ENCODE assay signal across 22 cellular contexts in genomic region chr20:45183084-45183483, GRCh38. TPM values are rescaled to one million over a fixed set of nuclear protein-coding genes. Genes with fewer than 3 reads are reported as not detected.
DNase-seq lines count a peak whose midpoint lies in the region; ATAC-seq, FAIRE-seq and TF ChIP-seq lines count a peak whose summit lies in the region.
"Had no signal": no experiment of that assay in that cellular context is flagged by ENCODE, and none has a peak within 500 bp of the region (broad histone marks: within the 10 kb centered on the region; RNA-seq: fewer than 3 reads in every experiment).

No MANE protein-coding gene starts in this region.

- intact Hi-C loops in PC-9 (cut with micrococcal nuclease; ENCODE audit: unreplicated experiment): no loop called here
- intact Hi-C loops in activated CD4-positive, alpha-beta T cell treated with anti-CD3 and anti-CD28 coated beads, Interleukin-2, amount 10 ng/mL, durations not matched to agents 24 days and 14 days (cut with micrococcal nuclease): no loop called here

- H3K27me3 ChIP-seq in PC-9 (ENCODE audit: insufficient read depth, low read depth) (no peaks in the 10 kb centered on the region), bronchial epithelial cell (ENCODE audit: control insufficient read depth, insufficient read depth, low read length) (peaks cover 23% of the 10 kb centered on the region)
- H3K27me3 ChIP-seq: BE2C had no signal

- no peak for TF ChIP-seq CTCF in PC-9 (conservative IDR thresholded peaks at IDR 0.05)
- no peak for TF ChIP-seq CTCF in bronchial epithelial cell (IDR thresholded peaks at IDR 0.05; ENCODE audit: insufficient read depth, low read length, severe bottlenecking)

- FAIRE-seq in bronchial epithelial cell (lab: Jason Lieb, UNC) (no peak), HTR-8/SVneo (lab: Jason Lieb, UNC) (no peak)
- FAIRE-seq: D721Med, GM12878, H54 had no signal

- H3K27ac ChIP-seq in PC-9: peak overlapping the region; percentile 27

- no peaks in the 10 kb centered on the region for H3K9me3 ChIP-seq in PC-9 (ENCODE audit: insufficient read depth, low read depth)
- H3K9me3 ChIP-seq: BE2C had no signal

- peaks cover 3% of the 10 kb centered on the region for H3K4me1 Mint-ChIP-seq in activated CD4-positive, alpha-beta T cell treated with anti-CD3 and anti-CD28 coated beads, Interleukin-2, amount 10 ng/mL, durations not matched to agents 24 days and 14 days
- H3K4me1 Mint-ChIP-seq: CD8-positive, alpha-beta memory T cell; GM23338 had no signal

- H3K79me2 ChIP-seq in PC-9 (ENCODE audit: low read depth): no peaks in the 10 kb centered on the region

- H3K36me3 Mint-ChIP-seq in activated CD4-positive, alpha-beta T cell treated with anti-CD3 and anti-CD28 coated beads, Interleukin-2, amount 10 ng/mL, durations not matched to agents 24 days and 14 days (ENCODE audit: low read depth): no peaks in the 10 kb centered on the region
- H3K36me3 Mint-ChIP-seq: CD4-positive, CD25-positive, alpha-beta regulatory T cell; CD8-positive, alpha-beta memory T cell had no signal

- DNase-seq in DMS53 (lab: John Stamatoyannopoulos, UW) (peak; percentile 69), PC-9 (peak in 1 of 2 experiments; percentile 81), bronchial epithelial cell (ENCODE audit: low read depth) (peak; percentile 70), HTR-8/SVneo (ENCODE audit: insufficient read length, low spot score) (no peak), NCI-H1930 (lab: John Stamatoyannopoulos, UW) (no peak)
- DNase-seq in activated CD4-positive, alpha-beta T cell treated with anti-CD3 and anti-CD28 coated beads, Interleukin-2, amount 10 ng/mL, durations not matched to agents 24 days and 14 days: no peak
- DNase-seq: ACHN; BE2C; C1 segment of cervical spinal cord; CD4-positive, CD25-positive, alpha-beta regulatory T cell; CD8-positive, alpha-beta memory T cell; COR-L47; DMS79 treated with DMSO at 0.1 percent for 48 hours; HCEC 1CT had no signal

- H3K36me3 ChIP-seq in PC-9 (ENCODE audit: low read depth) (no peaks in the 10 kb centered on the region), bronchial epithelial cell (ENCODE audit: control insufficient read depth, insufficient read depth, low read length) (no peaks in the 10 kb centered on the region)
- H3K36me3 ChIP-seq: BE2C had no signal

- peaks cover 27% of the 10 kb centered on the region for H3K4me1 ChIP-seq in PC-9 (replicated peaks; ENCODE audit: insufficient read depth)
- H3K4me1 ChIP-seq: BE2C had no signal

- H3K4me2 ChIP-seq in PC-9: peak overlapping the region; percentile 20
- H3K4me2 ChIP-seq: GM23338 had no signal

- H2AFZ ChIP-seq in PC-9: no peak overlapping the region
- H2AFZ ChIP-seq: GM23338 had no signal

- no peaks in the 10 kb centered on the region for H3K9me2 ChIP-seq in PC-9 (ENCODE audit: insufficient read depth)

- no peak overlapping the region for H3K27ac Mint-ChIP-seq in activated CD4-positive, alpha-beta T cell treated with anti-CD3 and anti-CD28 coated beads, Interleukin-2, amount 10 ng/mL, durations not matched to agents 24 days and 14 days
- H3K27ac Mint-ChIP-seq: CD8-positive, alpha-beta memory T cell; GM23338 had no signal

- no peak for ATAC-seq in GM19452 (IDR thresholded peaks at IDR 0.05; ENCODE audit: unreplicated experiment)
- ATAC-seq: GM12878, GM23338 had no signal

- peaks cover 7% of the 10 kb centered on the region; the same call in 1 of the 2 replicates for H3F3A ChIP-seq in PC-9 (ENCODE audit: insufficient read depth, low read depth)

- no peak overlapping the region for H3K4me3 Mint-ChIP-seq in activated CD4-positive, alpha-beta T cell treated with anti-CD3 and anti-CD28 coated beads, Interleukin-2, amount 10 ng/mL, durations not matched to agents 24 days and 14 days
- H3K4me3 Mint-ChIP-seq: CD4-positive, CD25-positive, alpha-beta regulatory T cell; CD8-positive, alpha-beta memory T cell; GM23338 had no signal

- H3K4me3 ChIP-seq in PC-9 (no peak overlapping the region), bronchial epithelial cell (ENCODE audit: low read depth, low read length) (no peak overlapping the region)
- H3K4me3 ChIP-seq: GM12878, GM23338 had no signal

- CTCF ChIA-PET in PC-9 (lab: Charles Lee): no interaction called here

- POLR2A ChIA-PET in PC-9 (lab: Charles Lee; ENCODE audit: unreplicated experiment): no interaction called here

- H4K20me1 ChIP-seq in PC-9 (ENCODE audit: insufficient read depth): no peaks in the 10 kb centered on the region

- BruUV-seq in PC-9 (replicated peaks; lab: Mats Ljungman, UMichigan): no TSS peak

- no peaks in the 10 kb centered on the region for H3K9me3 Mint-ChIP-seq in activated CD4-positive, alpha-beta T cell treated with anti-CD3 and anti-CD28 coated beads, Interleukin-2, amount 10 ng/mL, durations not matched to agents 24 days and 14 days
- H3K9me3 Mint-ChIP-seq: CD8-positive, alpha-beta memory T cell; GM23338 had no signal

- peaks cover 8% of the 10 kb centered on the region for H3K27me3 Mint-ChIP-seq in activated CD4-positive, alpha-beta T cell treated with anti-CD3 and anti-CD28 coated beads, Interleukin-2, amount 10 ng/mL, durations not matched to agents 24 days and 14 days

RNA-seq across cellular contexts. Expression of gene PI3, which starts 8.4 kb away (rescaled TPM):
- total RNA-seq in PC-9 (2021) (4.6 and 6.6 TPM in 2 replicates), bronchial epithelial cell (15.5 and 110 TPM in 2 replicates)
- not detected in 2 replicates for total RNA-seq in activated CD4-positive, alpha-beta T cell treated with anti-CD3 and anti-CD28 coated beads, Interleukin-2, amount 10 ng/mL, durations not matched to agents 24 days and 14 days
- total RNA-seq: A172; CD4-positive, CD25-positive, alpha-beta regulatory T cell; G401; GM12878; GM23338 had no signal

RNA-seq across cellular contexts. Expression of gene SEMG1, which starts 23.7 kb away (rescaled TPM):
- total RNA-seq in PC-9 (2021) (not detected in 2 replicates), bronchial epithelial cell (not detected in 2 replicates)
- total RNA-seq in activated CD4-positive, alpha-beta T cell treated with anti-CD3 and anti-CD28 coated beads, Interleukin-2, amount 10 ng/mL, durations not matched to agents 24 days and 14 days: not detected in 2 replicates
- total RNA-seq: A172; CD4-positive, CD25-positive, alpha-beta regulatory T cell; CD8-positive, alpha-beta memory T cell; G401; GM12878; HT-29 had no signal

RNA-seq across cellular contexts. Expression of gene SEMG2, which starts 38.1 kb away (rescaled TPM):
- total RNA-seq in PC-9 (2021) (not detected in 2 replicates), bronchial epithelial cell (not detected in 2 replicates)
- total RNA-seq in activated CD4-positive, alpha-beta T cell treated with anti-CD3 and anti-CD28 coated beads, Interleukin-2, amount 10 ng/mL, durations not matched to agents 24 days and 14 days: not detected in 2 replicates
- total RNA-seq: A172; CD4-positive, CD25-positive, alpha-beta regulatory T cell; CD8-positive, alpha-beta memory T cell; G401; GM12878; GM23338; HT-29 had no signal

RNA-seq across cellular contexts. Expression of gene WFDC12, which starts 58.8 kb away (rescaled TPM):
- not detected in 2 replicates for total RNA-seq in PC-9 (2021)
- total RNA-seq in bronchial epithelial cell: not detected in 2 replicates
- not detected in 2 replicates for total RNA-seq in activated CD4-positive, alpha-beta T cell treated with anti-CD3 and anti-CD28 coated beads, Interleukin-2, amount 10 ng/mL, durations not matched to agents 24 days and 14 days
- total RNA-seq: A172; CD4-positive, CD25-positive, alpha-beta regulatory T cell; CD8-positive, alpha-beta memory T cell; G401; GM12878; GM23338; HT-29 had no signal

Comparison
In these comparisons a context has a peak if more than half of its experiments do, and no peak if none do; other contexts are left out.
1. DNase-seq: peak in DMS53 (single experiment) and bronchial epithelial cell (single experiment); none in HTR-8/SVneo (single experiment), activated CD4-positive, alpha-beta T cell treated with anti-CD3 and anti-CD28 coated beads, Interleukin-2, amount 10 ng/mL, durations not matched to agents 24 days and 14 days (single experiment) and NCI-H1930 (0 of 2).